Comparison of ENCODE assay signal across 15 cellular contexts in genomic region chr4:7151668-7152227, GRCh38. TPM values are rescaled to one million over a fixed set of nuclear protein-coding genes. Genes with fewer than 3 reads are reported as not detected.
DNase-seq lines count a peak whose midpoint lies in the region; ATAC-seq and TF ChIP-seq lines count a peak whose summit lies in the region.
"Had no signal": no experiment of that assay in that cellular context is flagged by ENCODE, and none has a peak within 500 bp of the region (broad histone marks: within the 10 kb centered on the region; RNA-seq: fewer than 3 reads in every experiment).

No MANE protein-coding gene starts in this region.

- CTCF ChIA-PET in Panc1 (lab: Charles Lee) = interaction anchor here (0.6 to 0.7 kb wide), 5 partner anchors 26 to 238 kb away, joined by 5 to 6 read pairs (median 6); no protein-coding TSS in a partner anchor

- intact Hi-C loops in Panc1 (cut with micrococcal nuclease; ENCODE audit: unreplicated experiment) (no loop called here), colonic mucosa (cut with DNase I) (loop anchor here (5.0 kb wide), 1 partner anchor 36 kb away; no protein-coding TSS in a partner anchor), transverse colon (cut with DNase I; ENCODE audit: low total_unique reads) (no loop called here)

- H3K36me3 ChIP-seq in cardiac muscle cell (no peaks in the 10 kb centered on the region), right atrium auricular region (no peaks in the 10 kb centered on the region), Panc1 (ENCODE audit: control insufficient read depth, insufficient read depth, low read length) (no peaks in the 10 kb centered on the region), colonic mucosa (no peaks in the 10 kb centered on the region), transverse colon (no peaks in the 10 kb centered on the region)

- no peak for TF ChIP-seq POLR2A in transverse colon (IDR thresholded peaks at IDR 0.05)

- POLR2A ChIA-PET in Panc1 (lab: Charles Lee) = no interaction called here

- no peaks in the 10 kb centered on the region for H3K36me3 Mint-ChIP-seq in activated T-helper 17 cell treated with anti-CD3 and anti-CD28 coated beads, Interleukin-2, amount 50 U/mL, for 72 hours (ENCODE audit: low read depth)
- H3K36me3 Mint-ChIP-seq: IgD-negative memory B cell, T-cell had no signal

- H3K9me3 ChIP-seq in cardiac muscle cell (ENCODE audit: low read depth) (no peaks in the 10 kb centered on the region), right atrium auricular region (no peaks in the 10 kb centered on the region), Panc1 (ENCODE audit: control insufficient read depth, insufficient read depth, low read depth, low read length) (no peaks in the 10 kb centered on the region), colonic mucosa (no peaks in the 10 kb centered on the region), transverse colon (no peaks in the 10 kb centered on the region)

- H3K4me3 ChIP-seq in cardiac muscle cell (no peak overlapping the region), right atrium auricular region (no peak overlapping the region), Panc1 (ENCODE audit: low read depth in 2 of 2, low read length in 2 of 2) (no peak overlapping the region), colonic mucosa (no peak overlapping the region), transverse colon (no peak overlapping the region)

- BruUV-seq in Panc1 (replicated peaks; lab: Mats Ljungman, UMichigan) = no TSS peak

- TF ChIP-seq CTCF in cardiac muscle cell (IDR thresholded peaks at IDR 0.05; ENCODE audit: low read depth, low read length) (peak; percentile 26), right atrium auricular region (IDR thresholded peaks at IDR 0.05) (no peak), Panc1 (IDR thresholded peaks at IDR 0.05) (peak; percentile 26), colonic mucosa (IDR thresholded peaks at IDR 0.05) (peak; percentile 18), transverse colon (IDR thresholded peaks at IDR 0.05) (peak; percentile 15 to 50 (median 37))

- no peak overlapping the region for H3K9ac ChIP-seq in colonic mucosa (ENCODE audit: low read depth in 2 of 2, low read length in 2 of 2)

- no peak overlapping the region for H3K27ac Mint-ChIP-seq in activated T-helper 17 cell treated with anti-CD3 and anti-CD28 coated beads, Interleukin-2, amount 50 U/mL, for 72 hours
- H3K27ac Mint-ChIP-seq: IgD-negative memory B cell, progenitor cell of endocrine pancreas, T-cell had no signal

- H3K27ac ChIP-seq in cardiac muscle cell (no peak overlapping the region), right atrium auricular region (no peak overlapping the region), Panc1 (ENCODE audit: low read length) (no peak overlapping the region), colonic mucosa (no peak overlapping the region), transverse colon (no peak overlapping the region)

- DNase-seq in cardiac muscle cell (ENCODE audit: low read depth in 1 of 2, low spot score in 1 of 2) = no peak
- no peak for DNase-seq in right atrium auricular region (ENCODE audit: low spot score)
- no peak for DNase-seq in Panc1 (ENCODE audit: low read depth, low spot score)
- DNase-seq in colonic mucosa = no peak
- DNase-seq in transverse colon = no peak
- no peak for DNase-seq in T-helper 2 cell
- no peak for DNase-seq in NCI-H510A (lab: John Stamatoyannopoulos, UW)
- DNase-seq: activated CD4-positive, alpha-beta T cell treated with anti-CD3 and anti-CD28 coated beads for 1 hour; foreskin melanocyte; NCI-H2029 treated with DMSO at 0.1 percent for 48 hours; T-cell; trophoblast cell had no signal

- H3K27me3 ChIP-seq in cardiac muscle cell (no peaks in the 10 kb centered on the region), right atrium auricular region (no peaks in the 10 kb centered on the region), Panc1 (ENCODE audit: control insufficient read depth, insufficient read depth, low read length) (no peaks in the 10 kb centered on the region), colonic mucosa (no peaks in the 10 kb centered on the region), transverse colon (no peaks in the 10 kb centered on the region)

- no peaks in the 10 kb centered on the region for H3K4me1 ChIP-seq in cardiac muscle cell (ENCODE audit: low read depth)
- peaks cover 0 to 11% of the 10 kb centered on the region in 2 donors for H3K4me1 ChIP-seq in right atrium auricular region
- no peaks in the 10 kb centered on the region for H3K4me1 ChIP-seq in Panc1 (ENCODE audit: control insufficient read depth, insufficient read depth, low read length)
- H3K4me1 ChIP-seq in colonic mucosa = no peaks in the 10 kb centered on the region
- H3K4me1 ChIP-seq in transverse colon = peaks cover 0 to 13% (median 3%) of the 10 kb centered on the region in 4 donors

- ATAC-seq in Panc1 = no peak
- ATAC-seq in activated T-helper 17 cell treated with anti-CD3 and anti-CD28 coated beads, Interleukin-2, amount 50 U/mL, for 72 hours (replicated peaks) = no peak
- ATAC-seq: T-cell had no signal

- WGBS in transverse colon (ENCODE audit: low coverage in 1 of 2), 2 donors = 67% methylated on average over 13 of the region's 13 CpGs; no CpG with 5 or more reads in 1 of the 2 donors

- TF ChIP-seq EP300 in transverse colon (IDR thresholded peaks at IDR 0.05; ENCODE audit: low read depth) = no peak

- peaks cover 28% of the 10 kb centered on the region for H3K27me3 Mint-ChIP-seq in activated T-helper 17 cell treated with anti-CD3 and anti-CD28 coated beads, Interleukin-2, amount 50 U/mL, for 72 hours

- no peaks in the 10 kb centered on the region for H3K9me3 Mint-ChIP-seq in activated T-helper 17 cell treated with anti-CD3 and anti-CD28 coated beads, Interleukin-2, amount 50 U/mL, for 72 hours
- H3K9me3 Mint-ChIP-seq: T-cell had no signal

- no peaks in the 10 kb centered on the region for H3K4me1 Mint-ChIP-seq in activated T-helper 17 cell treated with anti-CD3 and anti-CD28 coated beads, Interleukin-2, amount 50 U/mL, for 72 hours
- H3K4me1 Mint-ChIP-seq: IgD-negative memory B cell, T-cell had no signal

- no peak overlapping the region for H3K4me3 Mint-ChIP-seq in activated T-helper 17 cell treated with anti-CD3 and anti-CD28 coated beads, Interleukin-2, amount 50 U/mL, for 72 hours
- H3K4me3 Mint-ChIP-seq: T-cell had no signal

- in situ Hi-C loops in Panc1 (cut with HindIII; ENCODE audit: low pct_unique_long_range_greater_than_20kb, low sequenced_read_pairs) (no loop called here), transverse colon (cut with MboI; ENCODE audit: low pct_ligation_motif_present in 1 of 4, low pct_unique_long_range_greater_than_20kb in 1 of 4, low sequenced_read_pairs in 3 of 4) (no loop called here)

RNA-seq across cellular contexts. Expression of gene SORCS2, which starts 40.6 kb away (rescaled TPM):
- total RNA-seq in cardiac muscle cell (1.4 and 6.9 TPM in 2 replicates), right atrium auricular region (1 to 10 TPM; 1.5 to 1.7 TPM), Panc1 (2021; ENCODE audit: unreplicated experiment) (0.15 TPM), colonic mucosa (under 1 TPM; 0.54 to 0.74 TPM), transverse colon (1 to 10 TPM in 1 of 4 donors, under 1 TPM in 2, not detected in 1; 0.48 to 1.8 (median 0.68) TPM)
- 0.92 and 4.4 TPM in 2 replicates for polyA plus RNA-seq in cardiac muscle cell
- polyA plus RNA-seq in Panc1 (2012; ENCODE audit: insufficient read length) = 0.58 TPM
- total RNA-seq in activated T-helper 17 cell treated with anti-CD3 and anti-CD28 coated beads, Interleukin-2, amount 50 U/mL, for 72 hours = under 1 TPM; 0.04 to 0.26 TPM
- polyA plus RNA-seq: IgD-negative memory B cell had no signal

Comparison
In these comparisons a context has a peak if more than half of its experiments do, and no peak if none do; other contexts are left out.
1. CTCF ChIP-seq: peak in cardiac muscle cell (single experiment), Panc1 (single experiment), colonic mucosa (single experiment) and transverse colon (5 of 5); none in right atrium auricular region (0 of 2).